In the genomic region with DNA sequence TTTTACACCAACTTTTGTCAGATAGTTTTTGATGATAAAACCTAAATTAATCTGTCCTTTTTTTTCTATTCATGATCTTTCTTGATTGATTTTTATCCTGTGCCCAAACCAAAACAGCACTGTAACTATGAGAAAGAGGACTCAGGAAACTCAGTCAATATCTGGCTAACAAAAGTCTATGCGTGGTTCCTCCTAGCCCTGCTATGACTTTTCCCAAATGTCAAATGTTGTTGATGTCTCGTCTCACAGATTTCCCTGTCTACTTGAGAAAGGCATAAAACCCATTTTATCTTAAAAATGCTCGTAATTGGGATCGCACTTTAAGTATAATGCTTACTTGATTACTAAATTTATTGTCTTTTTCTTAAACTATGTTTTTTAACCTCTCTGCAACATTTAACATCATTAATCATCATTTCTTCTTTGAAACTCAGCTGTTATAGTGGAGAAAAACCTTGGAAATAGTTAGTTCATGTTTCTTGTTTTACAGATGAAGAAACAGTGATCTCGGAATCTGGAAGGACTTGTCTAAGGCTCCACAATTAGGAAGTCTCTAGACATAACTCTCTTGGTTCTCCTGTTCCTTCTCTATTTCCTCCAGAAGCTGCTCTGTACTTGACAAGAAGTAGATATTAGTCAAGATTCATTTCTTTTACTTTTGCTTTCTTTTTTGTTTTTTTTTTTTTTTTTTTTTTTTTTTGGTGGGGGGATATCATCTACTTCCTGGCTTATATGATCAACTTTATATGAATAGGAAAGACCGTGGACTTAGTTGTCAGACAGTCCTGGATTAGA, we compare ENCODE assay signal across 12 cellular contexts. TPM values are rescaled to one million over a fixed set of nuclear protein-coding genes. Genes with fewer than 3 reads are reported as not detected.
DNase-seq lines count a peak whose midpoint lies in the region; ATAC-seq and TF ChIP-seq lines count a peak whose summit lies in the region.
"Had no signal": no experiment of that assay in that cellular context is flagged by ENCODE, and none has a peak within 500 bp of the region (broad histone marks: within the 10 kb centered on the region; RNA-seq: fewer than 3 reads in every experiment).

No MANE protein-coding gene starts in this region.

- no peaks in the 10 kb centered on the region for H3K36me3 ChIP-seq in CD4-positive, alpha-beta memory T cell (ENCODE audit: insufficient read depth, low read length)
- H3K36me3 ChIP-seq in left lung (no peaks in the 10 kb centered on the region), mesenchymal stem cell (ENCODE audit: control insufficient read depth in 1 of 2, insufficient read depth in 2 of 2, low read depth in 1 of 2, low read length in 2 of 2) (no peaks in the 10 kb centered on the region), heart right ventricle (no peaks in the 10 kb centered on the region)
- H3K36me3 ChIP-seq: cardiac muscle cell, sigmoid colon had no signal

- 96% methylated on average over 3 of the region's 6 CpGs for WGBS in mesenchymal stem cell
- WGBS in heart right ventricle, 2 donors = 83 to 88% methylated on average over 6 of the region's 6 CpGs

- no peak overlapping the region for H3K9ac ChIP-seq in mesenchymal stem cell (ENCODE audit: low read length)

- no peak overlapping the region for H3K23ac ChIP-seq in mesenchymal stem cell (ENCODE audit: low read length in 2 of 2)

- no peak overlapping the region for H2BK5ac ChIP-seq in mesenchymal stem cell (ENCODE audit: low read depth, low read length, poor library complexity, severe bottlenecking)

- intact Hi-C loops in CD4-positive, alpha-beta memory T cell (cut with micrococcal nuclease) = loop anchor here (1.0 to 5.0 kb wide), 3 partner anchors 9 to 55 kb away; no protein-coding TSS in a partner anchor
- intact Hi-C loops in left lung (cut with DNase I) = no loop called here
- intact Hi-C loops in heart right ventricle (cut with DNase I) = no loop called here

- H4K91ac ChIP-seq in mesenchymal stem cell (ENCODE audit: low read length) = no peak overlapping the region

- H3K4me3 Mint-ChIP-seq in CD4-positive, alpha-beta memory T cell = peak overlapping the region; percentile 67 to 92 (median 82)

- no peak overlapping the region for H2AFZ ChIP-seq in mesenchymal stem cell (ENCODE audit: low read depth, low read length)

- no peaks in the 10 kb centered on the region for H3K27me3 ChIP-seq in CD4-positive, alpha-beta memory T cell (ENCODE audit: insufficient read depth, low read length)
- H3K27me3 ChIP-seq in left lung (no peaks in the 10 kb centered on the region), mesenchymal stem cell (ENCODE audit: control insufficient read depth in 1 of 2, insufficient read depth in 1 of 2, low read length in 2 of 2) (no peaks in the 10 kb centered on the region), heart right ventricle (no peaks in the 10 kb centered on the region)
- H3K27me3 ChIP-seq: cardiac muscle cell, sigmoid colon had no signal

- no peaks in the 10 kb centered on the region for H3K27me3 Mint-ChIP-seq in CD4-positive, alpha-beta memory T cell

- no peak overlapping the region for H3K4me2 ChIP-seq in mesenchymal stem cell (ENCODE audit: low read length, poor library complexity, severe bottlenecking)

- H4K8ac ChIP-seq in mesenchymal stem cell (ENCODE audit: low read length) = no peak overlapping the region

- H3K4me1 Mint-ChIP-seq in CD4-positive, alpha-beta memory T cell = peaks cover 58 to 75% (median 64%) of the 10 kb centered on the region in 4 donors

- H2AK5ac ChIP-seq in mesenchymal stem cell (ENCODE audit: low read length, severe bottlenecking) = no peak overlapping the region

- peak overlapping the region; percentile 92 to 99 (median 98) for H3K27ac Mint-ChIP-seq in CD4-positive, alpha-beta memory T cell

- H3K4me3 ChIP-seq in CD4-positive, alpha-beta memory T cell (ENCODE audit: low read length in 2 of 2) = peak overlapping the region; percentile 20 to 23
- H3K4me3 ChIP-seq in left lung (no peak overlapping the region), mesenchymal stem cell (ENCODE audit: insufficient read depth in 1 of 2, low read depth in 1 of 2, low read length in 2 of 2) (no peak overlapping the region), heart right ventricle (no peak overlapping the region)
- H3K4me3 ChIP-seq: cardiac muscle cell, sigmoid colon had no signal

- CTCF ChIA-PET in CD4-positive, alpha-beta memory T cell (lab: Charles Lee; ENCODE audit: partially characterized antibody) = interaction anchor here (1.4 kb wide), 1 partner anchor 12 kb away, joined by 5 read pairs; no protein-coding TSS in a partner anchor
- CTCF ChIA-PET in HEK293T (lab: Yijun Ruan, JAX) = no interaction called here

- TF ChIP-seq CTCF in left lung (IDR thresholded peaks at IDR 0.05) (no peak), heart right ventricle (IDR thresholded peaks at IDR 0.05) (no peak)

- no peaks in the 10 kb centered on the region for H3K9me3 ChIP-seq in CD4-positive, alpha-beta memory T cell (ENCODE audit: control insufficient read depth in 1 of 2, low read length in 2 of 2)
- H3K9me3 ChIP-seq in left lung (no peaks in the 10 kb centered on the region), mesenchymal stem cell (ENCODE audit: control insufficient read depth, low read length) (no peaks in the 10 kb centered on the region), heart right ventricle (peaks cover 0 to 4% (median 0%) of the 10 kb centered on the region in 11 donors)
- H3K9me3 ChIP-seq: Caco-2, sigmoid colon had no signal

- H3K14ac ChIP-seq in mesenchymal stem cell (ENCODE audit: low read length in 2 of 2) = no peak overlapping the region

- no peak overlapping the region for H3K4ac ChIP-seq in mesenchymal stem cell (ENCODE audit: low read depth in 1 of 2, low read length in 2 of 2)

- H2BK12ac ChIP-seq in mesenchymal stem cell (ENCODE audit: low read length in 2 of 2) = no peak overlapping the region

- POLR2A ChIA-PET in CD4-positive, alpha-beta memory T cell (lab: Charles Lee; ENCODE audit: partially characterized antibody) = interaction anchor here (0.8 to 7.6 kb wide), 11 partner anchors 9 to 93 kb away, joined by 3 to 54 read pairs (median 7); partner anchors contain the start of gene PTPRC
- POLR2A ChIA-PET in HEK293T (lab: Yijun Ruan, JAX) = no interaction called here

- peaks cover 0 to 4% of the 10 kb centered on the region in 2 donors for H3K36me3 Mint-ChIP-seq in CD4-positive, alpha-beta memory T cell

- H3K79me1 ChIP-seq in mesenchymal stem cell (replicated peaks; ENCODE audit: low read length, poor library complexity, severe bottlenecking) = no peaks in the 10 kb centered on the region

- H3K4me1 ChIP-seq in CD4-positive, alpha-beta memory T cell (ENCODE audit: insufficient read depth, low read length) = peaks cover 94% of the 10 kb centered on the region
- H3K4me1 ChIP-seq in left lung (peaks cover 0 to 7% of the 10 kb centered on the region in 2 donors), mesenchymal stem cell (ENCODE audit: control insufficient read depth, insufficient read depth, low read depth, low read length) (no peaks in the 10 kb centered on the region), heart right ventricle (peaks cover 0 to 20% (median 0%) of the 10 kb centered on the region in 9 donors)
- H3K4me1 ChIP-seq: Caco-2, sigmoid colon had no signal

- peak overlapping the region; percentile 81 for H3K27ac ChIP-seq in CD4-positive, alpha-beta memory T cell (ENCODE audit: low read depth, low read length)
- peak overlapping the region in 1 of 2 donors; percentile 45 for H3K27ac ChIP-seq in left lung
- no peak overlapping the region for H3K27ac ChIP-seq in mesenchymal stem cell (ENCODE audit: low read length, poor library complexity, severe bottlenecking)
- peak overlapping the region in 1 of 10 donors; percentile 73 for H3K27ac ChIP-seq in heart right ventricle
- H3K27ac ChIP-seq: cardiac muscle cell, sigmoid colon had no signal

- peak in 3 of 5 donors; percentile 36 to 48 (median 43) for DNase-seq in CD4-positive, alpha-beta memory T cell
- DNase-seq in OCI-M1 (lab: John Stamatoyannopoulos, UW) = peak; percentile 76
- no peak for DNase-seq in left lung
- DNase-seq in HEK293T (ENCODE audit: extremely low spot score) = no peak
- no peak for DNase-seq in middle frontal gyrus (ENCODE audit: extremely low spot score, low spot score)
- no peak for DNase-seq in mesenchymal stem cell
- no peak for DNase-seq in heart right ventricle
- DNase-seq: activated CD8-positive, alpha-beta memory T cell treated with anti-CD3 and anti-CD28 coated beads for 24 hours; Caco-2; sigmoid colon had no signal

- peak; percentile 74 for ATAC-seq in GM21390 (IDR thresholded peaks at IDR 0.05; ENCODE audit: unreplicated experiment)
- ATAC-seq in left lung = peak; percentile 46
- ATAC-seq in heart right ventricle = no peak

- H2BK120ac ChIP-seq in mesenchymal stem cell (ENCODE audit: low read depth, low read length) = no peak overlapping the region

- no peak overlapping the region for H2BK15ac ChIP-seq in mesenchymal stem cell (ENCODE audit: low read depth, poor library complexity, severe bottlenecking)

- H3K18ac ChIP-seq in mesenchymal stem cell (ENCODE audit: low read depth in 1 of 2, low read length in 2 of 2) = no peak overlapping the region

- peaks cover 0 to 5% (median 0%) of the 10 kb centered on the region in 8 donors for H3K9me3 Mint-ChIP-seq in CD4-positive, alpha-beta memory T cell

TF ChIP-seq in HEK293T, 16 proteins besides CTCF, POLR2A, EP300 and RAD21:
- TF ChIP-seq SUZ12 (IDR thresholded peaks at IDR 0.05) = no peak
- TF ChIP-seq L3MBTL2 (conservative IDR thresholded peaks at IDR 0.05) = no peak
- TF ChIP-seq LEF1 (IDR thresholded peaks at IDR 0.05; ENCODE audit: borderline replicate concordance) = no peak

RNA-seq across cellular contexts. Expression of gene PTPRC, which starts 26.2 kb away (rescaled TPM):
- 100 to 1,000 TPM; 974 to 987 TPM for total RNA-seq in CD4-positive, alpha-beta memory T cell
- polyA plus RNA-seq in CD4-positive, alpha-beta memory T cell = 1,000 to 10,000 TPM in 1 of 2 donors, 100 to 1,000 TPM in 1; 915 to 1,019 TPM
- total RNA-seq in left lung (100 to 1,000 TPM in 1 of 2 donors, 10 to 100 TPM in 1; 53.0 to 180 TPM), heart right ventricle (10 to 100 TPM in 2 of 10 donors, 1 to 10 TPM in 8; 2.4 to 62.7 (median 5.6) TPM)
- polyA plus RNA-seq in mesenchymal stem cell (2013, experiment 1 of 2) = 0.01 TPM
- polyA plus RNA-seq in mesenchymal stem cell (2013, experiment 2 of 2) = 0.01 TPM
- polyA plus RNA-seq in heart right ventricle = 1 to 10 TPM; 1.0 to 1.4 TPM
- total RNA-seq: cardiac muscle cell had no signal
- polyA plus RNA-seq: cardiac muscle cell had no signal

Comparison
In these comparisons a context has a peak if more than half of its experiments do, and no peak if none do; other contexts are left out.
1. DNase-seq: peak in CD4-positive, alpha-beta memory T cell (3 of 5) and OCI-M1 (single experiment); none in left lung (0 of 2), HEK293T (single experiment), middle frontal gyrus (single experiment), mesenchymal stem cell (single experiment) and heart right ventricle (0 of 2).
2. H3K4me3 ChIP-seq: peak in CD4-positive, alpha-beta memory T cell (2 of 2); none in left lung (0 of 2), mesenchymal stem cell (0 of 2) and heart right ventricle (0 of 10).
3. ATAC-seq: peak in GM21390 (single experiment) and left lung (single experiment); none in heart right ventricle (0 of 8).
4. RNA of gene PTPRC, which starts 26.2 kb away (total RNA-seq): 974 to 987 TPM in CD4-positive, alpha-beta memory T cell; 53.0 to 180 TPM in left lung and 2.4 to 62.7 TPM in heart right ventricle; every median in the first group is over 4 times any median in the second.